Comparison of ENCODE assay signal across 10 cellular contexts in genomic region chr5:14962604-14963003, GRCh38.
"Had no signal": no experiment of that assay in that cellular context is flagged by ENCODE, and none has a peak within 500 bp of the region (broad histone marks: within the 10 kb centered on the region; RNA-seq: fewer than 3 reads in every experiment).

No MANE protein-coding gene starts in this region.

- H3K4me3 ChIP-seq: GM23248, HAP-1, K562 had no signal

- H3K4me1 ChIP-seq: HAP-1 had no signal

- H2AFZ ChIP-seq: GM23248 had no signal

- H3K27ac ChIP-seq: GM23248, HL-60 had no signal

- FAIRE-seq: HepG2, K562 had no signal

- ATAC-seq: HCT116, HepG2, K562 had no signal

- H3K9me3 ChIP-seq: HAP-1 had no signal

- H3K36me3 ChIP-seq: HAP-1 had no signal

- H3K9ac ChIP-seq: GM23248 had no signal

- DNase-seq: GM23248, GOT3, H7, HFFc6, KG1 had no signal
